ENCODE assay signal across 25 cellular contexts in genomic region chr14:53027031-53027430, GRCh38.
DNase-seq lines count a peak whose midpoint lies in the region; ATAC-seq and TF ChIP-seq lines count a peak whose summit lies in the region.
"Had no signal": no experiment of that assay in that cellular context is flagged by ENCODE, and none has a peak within 500 bp of the region (broad histone marks: within the 10 kb centered on the region; RNA-seq: fewer than 3 reads in every experiment).

No MANE protein-coding gene starts in this region.

- no peak for DNase-seq in activated naive CD8-positive, alpha-beta T cell treated with anti-CD3 and anti-CD28 coated beads, Interleukin-2, amount 10 ng/mL, durations not matched to agents 7 days and 5 days
- DNase-seq in activated naive CD8-positive, alpha-beta T cell treated with anti-CD3 and anti-CD28 coated beads, Interleukin-2, amount 50 U/mL, for 24 hours = no peak
- peak; percentile 33 for DNase-seq in midbrain (lab: John Stamatoyannopoulos, UW)
- DNase-seq: CD4-positive, alpha-beta T cell; COR-L47; DMS 273 treated with DMSO at 0.1 percent for 48 hours; DMS79 treated with DMSO at 0.1 percent for 48 hours; GOT3; Karpas-422; MV-4-11; NCI-H1105 treated with DMSO at 0.1 percent for 48 hours; NCI-H2029 treated with DMSO at 0.1 percent for 48 hours; NCI-H2171 treated with DMSO at 0.1 percent for 48 hours; NCI-H446; NCI-H526; OCI-M1 had no signal

- ATAC-seq in activated naive CD8-positive, alpha-beta T cell treated with anti-CD3 and anti-CD28 coated beads, Interleukin-2, amount 10 ng/mL, durations not matched to agents 7 days and 5 days (ENCODE audit: low read depth) = no peak
- no peak for ATAC-seq in activated naive CD8-positive, alpha-beta T cell treated with anti-CD3 and anti-CD28 coated beads, Interleukin-2, amount 50 U/mL, for 24 hours
- no peak for ATAC-seq in HG03520 (IDR thresholded peaks at IDR 0.05; ENCODE audit: unreplicated experiment)
- ATAC-seq in HG02970 (IDR thresholded peaks at IDR 0.05; ENCODE audit: low FRiP score, unreplicated experiment) = no peak
- no peak for ATAC-seq in GM18519 (IDR thresholded peaks at IDR 0.05; ENCODE audit: low FRiP score, unreplicated experiment)
- ATAC-seq: HCT116, Right ventricle myocardium inferior had no signal

- no peak for TF ChIP-seq CTCF in brain (conservative IDR thresholded peaks at IDR 0.05)

- peak overlapping the region; percentile 57 for H3K4me3 Mint-ChIP-seq in activated naive CD8-positive, alpha-beta T cell treated with anti-CD3 and anti-CD28 coated beads, Interleukin-2, amount 10 ng/mL, durations not matched to agents 7 days and 5 days
- no peak overlapping the region for H3K4me3 Mint-ChIP-seq in activated naive CD8-positive, alpha-beta T cell treated with anti-CD3 and anti-CD28 coated beads, Interleukin-2, amount 50 U/mL, for 24 hours
- H3K4me3 Mint-ChIP-seq in brain = peak overlapping the region in 1 of 5 experiments; percentile 19
- H3K4me3 Mint-ChIP-seq: CD4-positive, alpha-beta T cell had no signal

- H3K4me1 Mint-ChIP-seq in activated naive CD8-positive, alpha-beta T cell treated with anti-CD3 and anti-CD28 coated beads, Interleukin-2, amount 10 ng/mL, durations not matched to agents 7 days and 5 days = peaks cover 48% of the 10 kb centered on the region
- peaks cover 8% of the 10 kb centered on the region for H3K4me1 Mint-ChIP-seq in activated naive CD8-positive, alpha-beta T cell treated with anti-CD3 and anti-CD28 coated beads, Interleukin-2, amount 50 U/mL, for 24 hours
- peaks cover 15% of the 10 kb centered on the region for H3K4me1 Mint-ChIP-seq in brain

- H3K27ac ChIP-seq in temporal lobe (ENCODE audit: low read depth, low read length) = peak overlapping the region; percentile 19
- H3K27ac ChIP-seq: BLaER1, SJSA1 had no signal

- POLR2A ChIA-PET in activated naive CD8-positive, alpha-beta T cell treated with anti-CD3 and anti-CD28 coated beads, Interleukin-2, amount 10 ng/mL, durations not matched to agents 7 days and 5 days (lab: Charles Lee) = no interaction called here

- peaks cover 33% of the 10 kb centered on the region for H3K36me3 Mint-ChIP-seq in activated naive CD8-positive, alpha-beta T cell treated with anti-CD3 and anti-CD28 coated beads, Interleukin-2, amount 10 ng/mL, durations not matched to agents 7 days and 5 days
- H3K36me3 Mint-ChIP-seq in activated naive CD8-positive, alpha-beta T cell treated with anti-CD3 and anti-CD28 coated beads, Interleukin-2, amount 50 U/mL, for 24 hours (ENCODE audit: low read depth) = peaks cover 3% of the 10 kb centered on the region
- H3K36me3 Mint-ChIP-seq in brain = peaks cover 9% of the 10 kb centered on the region

- peaks cover 12% of the 10 kb centered on the region for H3K9me3 Mint-ChIP-seq in activated naive CD8-positive, alpha-beta T cell treated with anti-CD3 and anti-CD28 coated beads, Interleukin-2, amount 10 ng/mL, durations not matched to agents 7 days and 5 days
- H3K9me3 Mint-ChIP-seq in activated naive CD8-positive, alpha-beta T cell treated with anti-CD3 and anti-CD28 coated beads, Interleukin-2, amount 50 U/mL, for 24 hours = peaks cover 6% of the 10 kb centered on the region
- peaks cover 0 to 4% (median 0%) of the 10 kb centered on the region in 5 experiments for H3K9me3 Mint-ChIP-seq in brain

- no peaks in the 10 kb centered on the region for H3K27me3 Mint-ChIP-seq in activated naive CD8-positive, alpha-beta T cell treated with anti-CD3 and anti-CD28 coated beads, Interleukin-2, amount 10 ng/mL, durations not matched to agents 7 days and 5 days
- no peaks in the 10 kb centered on the region for H3K27me3 Mint-ChIP-seq in activated naive CD8-positive, alpha-beta T cell treated with anti-CD3 and anti-CD28 coated beads, Interleukin-2, amount 50 U/mL, for 24 hours
- no peaks in the 10 kb centered on the region for H3K27me3 Mint-ChIP-seq in brain
- H3K27me3 Mint-ChIP-seq: CD4-positive, alpha-beta T cell had no signal

- peak overlapping the region; percentile 72 for H3K27ac Mint-ChIP-seq in activated naive CD8-positive, alpha-beta T cell treated with anti-CD3 and anti-CD28 coated beads, Interleukin-2, amount 10 ng/mL, durations not matched to agents 7 days and 5 days
- H3K27ac Mint-ChIP-seq in activated naive CD8-positive, alpha-beta T cell treated with anti-CD3 and anti-CD28 coated beads, Interleukin-2, amount 50 U/mL, for 24 hours = no peak overlapping the region
- peak overlapping the region in 4 of 5 experiments; percentile 75 to 82 (median 80) for H3K27ac Mint-ChIP-seq in brain
- H3K27ac Mint-ChIP-seq: CD4-positive, alpha-beta T cell had no signal
